In the genomic region with DNA sequence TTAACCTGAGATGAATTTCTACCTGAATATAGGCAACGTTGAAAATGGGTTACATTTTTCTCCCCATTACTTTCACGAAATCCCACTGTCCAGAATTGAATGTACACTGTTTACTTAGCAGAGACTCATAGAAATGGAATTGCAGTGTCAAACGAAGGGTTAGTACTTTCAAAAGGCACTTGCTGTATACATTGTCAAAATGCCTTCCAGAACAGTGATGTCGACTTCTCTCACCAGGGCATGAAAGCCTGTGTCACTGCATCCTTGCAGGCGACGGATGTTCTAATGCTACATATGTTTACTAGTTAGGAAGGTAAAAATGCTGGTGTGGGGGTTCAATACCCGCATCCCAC, we compare ENCODE assay signal across 13 cellular contexts. TPM values are rescaled to one million over a fixed set of nuclear protein-coding genes. Genes with fewer than 3 reads are reported as not detected.
"Had no signal": no experiment of that assay in that cellular context is flagged by ENCODE, and none has a peak within 500 bp of the region (broad histone marks: within the 10 kb centered on the region; RNA-seq: fewer than 3 reads in every experiment).

No MANE protein-coding gene starts in this region.

- H3K27ac Mint-ChIP-seq: activated CD4-positive, alpha-beta T cell treated with anti-CD3 and anti-CD28 coated beads, Interleukin-2, amount 10 ng/mL, durations not matched to agents 7 days and 5 days; activated T-helper 1 cell treated with anti-CD3 and anti-CD28 coated beads, Interleukin-12 subunit alpha, Interleukin-12 subunit beta, Interleukin-2, Interleukin-4 antibody, amounts not matched to agents 30 ng/mL and 10 ng/mL and 1 ng/mL, durations not matched to agents 14 hours and 24 hours and 36 hours; naive thymus-derived CD8-positive, alpha-beta T cell had no signal

- H3K4me1 ChIP-seq: breast epithelium, parathyroid adenoma had no signal

- ATAC-seq: naive thymus-derived CD8-positive, alpha-beta T cell had no signal

- H3K36me3 Mint-ChIP-seq: naive thymus-derived CD8-positive, alpha-beta T cell had no signal

- H3K36me3 ChIP-seq: breast epithelium, neutrophil had no signal

- H3K9me3 Mint-ChIP-seq: activated CD4-positive, alpha-beta T cell treated with anti-CD3 and anti-CD28 coated beads, Interleukin-2, amount 10 ng/mL, durations not matched to agents 7 days and 5 days; activated T-helper 1 cell treated with anti-CD3 and anti-CD28 coated beads, Interleukin-12 subunit alpha, Interleukin-12 subunit beta, Interleukin-2, Interleukin-4 antibody, amounts not matched to agents 30 ng/mL and 10 ng/mL and 1 ng/mL, durations not matched to agents 14 hours and 24 hours and 36 hours had no signal

- H3K27me3 ChIP-seq: breast epithelium, neutrophil had no signal

- H3K4me1 Mint-ChIP-seq: activated CD4-positive, alpha-beta T cell treated with anti-CD3 and anti-CD28 coated beads, Interleukin-2, amount 10 ng/mL, durations not matched to agents 7 days and 5 days; naive thymus-derived CD8-positive, alpha-beta T cell had no signal

- H3K4me3 ChIP-seq: breast epithelium had no signal

- H2AFZ ChIP-seq: parathyroid adenoma had no signal

- H3K27ac ChIP-seq: neutrophil, parathyroid adenoma had no signal

- H3K4me3 Mint-ChIP-seq: activated CD4-positive, alpha-beta T cell treated with anti-CD3 and anti-CD28 coated beads, Interleukin-2, amount 10 ng/mL, durations not matched to agents 7 days and 5 days; activated T-helper 1 cell treated with anti-CD3 and anti-CD28 coated beads, Interleukin-12 subunit alpha, Interleukin-12 subunit beta, Interleukin-2, Interleukin-4 antibody, amounts not matched to agents 30 ng/mL and 10 ng/mL and 1 ng/mL, durations not matched to agents 14 hours and 24 hours and 36 hours; naive thymus-derived CD8-positive, alpha-beta T cell had no signal

- H3K27me3 Mint-ChIP-seq: activated CD4-positive, alpha-beta T cell treated with anti-CD3 and anti-CD28 coated beads, Interleukin-2, amount 10 ng/mL, durations not matched to agents 7 days and 5 days had no signal

- DNase-seq: activated CD4-positive, alpha-beta T cell treated with anti-CD3 and anti-CD28 coated beads, Interleukin-2, amount 10 ng/mL, durations not matched to agents 7 days and 5 days; activated naive CD4-positive, alpha-beta T cell; hypothalamus; naive thymus-derived CD8-positive, alpha-beta T cell; stimulated activated CD4-positive, alpha-beta T cell treated with anti-CD3 and anti-CD28 coated beads, Interleukin-12 subunit alpha, Interleukin-12 subunit beta, amount 100 ng/mL, for 4 hours; stimulated activated CD4-positive, alpha-beta T cell treated with anti-CD3 and anti-CD28 coated beads, Interleukin-2, amount 100 ng/mL, for 24 hours; T-helper 9 cell; trophoblast cell had no signal

- H3K9ac ChIP-seq: parathyroid adenoma had no signal

- H3K9me3 ChIP-seq: breast epithelium, neutrophil had no signal

RNA-seq across cellular contexts. Expression of gene TACC2, which starts 41.2 kb away (rescaled TPM):
- total RNA-seq: activated CD4-positive, alpha-beta T cell treated with anti-CD3 and anti-CD28 coated beads, Interleukin-2, amount 10 ng/mL, durations not matched to agents 7 days and 5 days; activated T-helper 1 cell treated with anti-CD3 and anti-CD28 coated beads, Interleukin-12 subunit alpha, Interleukin-12 subunit beta, Interleukin-2, Interleukin-4 antibody, amounts not matched to agents 30 ng/mL and 10 ng/mL and 1 ng/mL, durations not matched to agents 14 hours and 24 hours and 36 hours; mononuclear cell; naive thymus-derived CD8-positive, alpha-beta T cell had no signal
- polyA plus RNA-seq: naive thymus-derived CD8-positive, alpha-beta T cell had no signal
